Comparison of ENCODE assay signal across 10 cellular contexts in the genomic region with DNA sequence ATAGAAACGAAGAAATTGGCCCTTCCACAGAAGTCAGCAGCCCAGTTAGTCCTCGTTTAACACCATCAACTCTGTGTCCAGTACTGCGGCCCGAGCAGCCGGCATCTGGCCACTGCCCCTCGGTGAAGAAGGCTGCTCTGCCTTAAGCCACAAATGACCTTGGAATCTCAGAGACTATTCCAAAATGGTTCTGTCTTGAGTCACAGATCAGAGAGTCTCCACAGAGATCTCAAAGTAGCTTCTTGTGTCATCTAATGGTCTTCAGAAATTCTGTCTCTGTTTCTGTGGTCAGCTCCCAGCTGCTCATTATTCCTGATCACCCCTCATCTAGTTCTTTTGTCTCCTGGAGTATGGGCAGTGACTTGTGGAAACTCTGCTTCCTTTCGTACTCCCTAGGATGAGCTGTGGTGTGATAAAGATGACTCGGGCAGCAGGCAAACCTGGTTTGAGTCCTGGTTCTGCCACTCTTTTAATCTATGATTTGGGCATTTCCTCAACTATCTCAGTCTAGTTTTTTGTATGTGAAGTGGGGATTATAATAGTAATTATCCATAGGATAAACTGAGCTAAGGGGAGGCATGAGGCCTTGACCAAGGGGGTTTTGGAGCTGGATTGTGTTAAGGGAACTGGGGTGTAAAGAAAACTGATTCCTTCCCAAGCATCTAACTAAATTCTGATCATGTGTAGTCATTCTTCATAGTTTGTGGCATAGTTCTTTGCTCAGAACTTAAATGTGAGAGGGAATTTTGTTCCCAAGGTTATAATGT. TPM values are rescaled to one million over a fixed set of nuclear protein-coding genes. Genes with fewer than 3 reads are reported as not detected.
DNase-seq lines count a peak whose midpoint lies in the region; ATAC-seq, FAIRE-seq and TF ChIP-seq lines count a peak whose summit lies in the region.
"Had no signal": no experiment of that assay in that cellular context is flagged by ENCODE, and none has a peak within 500 bp of the region (broad histone marks: within the 10 kb centered on the region; RNA-seq: fewer than 3 reads in every experiment).

No MANE protein-coding gene starts in this region.

- peak in 1 of 2 experiments; percentile 50; a peak in 1 of 4 replicates for TF ChIP-seq EP300 in SK-N-SH (IDR thresholded peaks at IDR 0.05; ENCODE audit: borderline replicate concordance in 1 of 2, low read depth in 1 of 2, low read length in 1 of 2)

- H3K9me2 ChIP-seq in SK-N-SH = no peaks in the 10 kb centered on the region

- no peak overlapping the region for H2AFZ ChIP-seq in SK-N-SH (ENCODE audit: low read depth)

- H3K27me3 ChIP-seq in SK-N-SH (ENCODE audit: insufficient read depth) = no peaks in the 10 kb centered on the region
- no peaks in the 10 kb centered on the region for H3K27me3 ChIP-seq in rectal smooth muscle tissue (ENCODE audit: control insufficient read depth, insufficient read depth, low read length)
- H3K27me3 ChIP-seq: cardiac muscle cell had no signal

- H3K9ac ChIP-seq in SK-N-SH (peak overlapping the region; percentile 69), rectal smooth muscle tissue (ENCODE audit: low read length) (no peak overlapping the region)

- H4K20me1 ChIP-seq in SK-N-SH (ENCODE audit: insufficient read depth) = no peaks in the 10 kb centered on the region

- H3K36me3 ChIP-seq in SK-N-SH (replicated peaks in 1 of 2; ENCODE audit: control insufficient read depth in 1 of 2, insufficient read depth in 2 of 2, low read length in 1 of 2) = peaks cover 0 to 5% of the 10 kb centered on the region in 2 experiments
- H3K36me3 ChIP-seq in rectal smooth muscle tissue (ENCODE audit: control insufficient read depth, insufficient read depth, low read length) = peaks cover 2% of the 10 kb centered on the region
- H3K36me3 ChIP-seq: cardiac muscle cell had no signal

- TF ChIP-seq RAD21 in SK-N-SH (IDR thresholded peaks at IDR 0.05; ENCODE audit: low read length) = no peak

- DNase-seq in AG10803 (ENCODE audit: low read depth) (peak; percentile 97), SK-N-SH (no peak), glomerular visceral epithelial cell (ENCODE audit: extremely low spot score) (peak; percentile 83), NCI-H345 (lab: John Stamatoyannopoulos, UW) (no peak), urothelium cell line (ENCODE audit: low spot score) (no peak)
- DNase-seq: kidney had no signal

- H3F3A ChIP-seq in SK-N-SH (replicated peaks; ENCODE audit: insufficient read depth) = peaks cover 41% of the 10 kb centered on the region

- ATAC-seq in esophagus mucosa (no peak), HG03342 (IDR thresholded peaks at IDR 0.05; ENCODE audit: unreplicated experiment) (no peak)

- peaks cover 64% of the 10 kb centered on the region for H3K79me2 ChIP-seq in SK-N-SH (ENCODE audit: insufficient read depth)

- CTCF ChIA-PET in SK-N-SH (lab: Yijun Ruan, JAX) = no interaction called here

- H3K9me3 ChIP-seq in SK-N-SH = no peaks in the 10 kb centered on the region

- H3K27ac ChIP-seq in SK-N-SH (ENCODE audit: low read depth in 2 of 2, low read length in 1 of 2) (peak overlapping the region; percentile 79 to 98), rectal smooth muscle tissue (ENCODE audit: low read depth, low read length) (peak overlapping the region; percentile 65)
- H3K27ac ChIP-seq: cardiac muscle cell had no signal

- POLR2A ChIA-PET in SK-N-SH (lab: Yijun Ruan, JAX) = no interaction called here

- no peak for FAIRE-seq in urothelium cell line (lab: Jason Lieb, UNC)
- FAIRE-seq: kidney had no signal

- no peak overlapping the region; the same call in 1 of the 2 replicates for H3K4me3 ChIP-seq in AG10803 (ENCODE audit: low read length)
- peak overlapping the region in 1 of 2 experiments; percentile 18; a peak in 1 of 4 replicates for H3K4me3 ChIP-seq in SK-N-SH (ENCODE audit: low read depth in 2 of 2, low read length in 1 of 2)
- no peak overlapping the region for H3K4me3 ChIP-seq in rectal smooth muscle tissue (ENCODE audit: low read length)
- H3K4me3 ChIP-seq: cardiac muscle cell had no signal

- H3K4me1 ChIP-seq in SK-N-SH (ENCODE audit: control insufficient read depth in 1 of 2, insufficient read depth in 2 of 2, low read depth in 1 of 2, low read length in 1 of 2) (peaks cover 31 to 36% of the 10 kb centered on the region in 2 experiments), rectal smooth muscle tissue (ENCODE audit: control insufficient read depth, insufficient read depth, low read length) (peaks cover 25% of the 10 kb centered on the region)

- TF ChIP-seq CTCF in AG10803 (conservative IDR thresholded peaks at IDR 0.05; ENCODE audit: low read length) (no peak), SK-N-SH (IDR thresholded peaks at IDR 0.05) (no peak)

- peak overlapping the region; percentile 54 for H3K4me2 ChIP-seq in SK-N-SH

- WGBS in SK-N-SH (ENCODE audit: low lambda C conversion rate) = 36% methylated on average over 8 of the region's 8 CpGs

TF ChIP-seq in SK-N-SH, 30 proteins besides CTCF, POLR2A, EP300 and RAD21:
- TF ChIP-seq TEAD4 (IDR thresholded peaks at IDR 0.05; ENCODE audit: borderline replicate concordance, insufficient read depth) (peak; percentile 82; the same call in 1 of the 2 replicates), FOSL2 (IDR thresholded peaks at IDR 0.05; ENCODE audit: borderline replicate concordance, low read depth) (peak; percentile 47; the same call in 1 of the 2 replicates), NFIC (IDR thresholded peaks at IDR 0.05; ENCODE audit: borderline replicate concordance) (peak; percentile 56; the same call in 1 of the 2 replicates), RXRA (IDR thresholded peaks at IDR 0.05; ENCODE audit: borderline replicate concordance, low read depth) (no peak; the same call in 1 of the 2 replicates), GATA2 (CRISPR knock-in tag; IDR thresholded peaks at IDR 0.05) (no peak), TCF12 (IDR thresholded peaks at IDR 0.05) (peak; percentile 85), TAF1 (IDR thresholded peaks at IDR 0.05; ENCODE audit: borderline replicate concordance, low read depth, low read length) (no peak; the same call in 1 of the 2 replicates), JUND (IDR thresholded peaks at IDR 0.05) (peak; percentile 49; the same call in 1 of the 2 replicates), POLR2AphosphoS5 (IDR thresholded peaks at IDR 0.05; ENCODE audit: low read depth, low read length) (peak; percentile 35; the same call in 1 of the 2 replicates), PBX3 (IDR thresholded peaks at IDR 0.05) (peak; percentile 67), SIN3A (IDR thresholded peaks at IDR 0.05; ENCODE audit: borderline replicate concordance, low read depth, low read length) (peak; percentile 15; the same call in 1 of the 2 replicates)
- TF ChIP-seq, protein P1, sequence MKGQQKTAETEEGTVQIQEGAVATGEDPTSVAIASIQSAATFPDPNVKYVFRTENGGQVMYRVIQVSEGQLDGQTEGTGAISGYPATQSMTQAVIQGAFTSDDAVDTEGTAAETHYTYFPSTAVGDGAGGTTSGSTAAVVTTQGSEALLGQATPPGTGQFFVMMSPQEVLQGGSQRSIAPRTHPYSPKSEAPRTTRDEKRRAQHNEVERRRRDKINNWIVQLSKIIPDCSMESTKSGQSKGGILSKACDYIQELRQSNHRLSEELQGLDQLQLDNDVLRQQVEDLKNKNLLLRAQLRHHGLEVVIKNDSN (IDR thresholded peaks at IDR 0.05; ENCODE audit: borderline replicate concordance, low read depth) = no peak
- TF ChIP-seq, protein P2, sequence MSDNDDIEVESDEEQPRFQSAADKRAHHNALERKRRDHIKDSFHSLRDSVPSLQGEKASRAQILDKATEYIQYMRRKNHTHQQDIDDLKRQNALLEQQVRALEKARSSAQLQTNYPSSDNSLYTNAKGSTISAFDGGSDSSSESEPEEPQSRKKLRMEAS (IDR thresholded peaks at IDR 0.05; ENCODE audit: low read depth) = peak; percentile 52

RNA-seq across cellular contexts. Expression of gene CRTC3, which starts 22.6 kb away (rescaled TPM):
- 16.7 TPM in 2 replicates for polyA plus RNA-seq in SK-N-SH (2012; rRNA removed)
- 9.5 and 12.3 TPM in 2 replicates for polyA plus RNA-seq in SK-N-SH (2012; cell fraction: cytosol; rRNA removed)
- polyA plus RNA-seq in SK-N-SH (2012; cell fraction: nucleus; rRNA removed) = 31.4 and 40.2 TPM in 2 replicates
- total RNA-seq in esophagus mucosa = 13.0 TPM

Comparison
In these comparisons a context has a peak if more than half of its experiments do, and no peak if none do; other contexts are left out.
1. DNase-seq: peak in AG10803 (single experiment) and glomerular visceral epithelial cell (single experiment); none in SK-N-SH (single experiment), NCI-H345 (single experiment) and urothelium cell line (single experiment).